ENCODE assay signal across 8 cellular contexts in genomic region chr20:38321959-38322598, GRCh38. TPM values are rescaled to one million over a fixed set of nuclear protein-coding genes. Genes with fewer than 3 reads are reported as not detected.
DNase-seq lines count a peak whose midpoint lies in the region; ATAC-seq and TF ChIP-seq lines count a peak whose summit lies in the region.

No MANE protein-coding gene starts in this region.

- TF ChIP-seq CTCF in BJ (IDR thresholded peaks at IDR 0.05; ENCODE audit: insufficient read depth, low read depth, low read length): peak; percentile 74
- peak; percentile 37 for TF ChIP-seq CTCF in parathyroid adenoma (IDR thresholded peaks at IDR 0.05)

- CTCF ChIA-PET in BJ (lab: Yijun Ruan, JAX): interaction anchor here (0.6 to 1.5 kb wide), 14 partner anchors 8 to 280 kb away, joined by 3 to 12 read pairs (median 3); no protein-coding TSS in a partner anchor

- POLR2A ChIA-PET in BJ (lab: Charles Lee): no interaction called here

- no peak overlapping the region for H3K9ac ChIP-seq in parathyroid adenoma

- H3K27ac ChIP-seq in parathyroid adenoma: no peak overlapping the region

- DNase-seq in BJ (ENCODE audit: low read depth) (no peak), HK-2 (ENCODE audit: unreplicated experiment) (peak; percentile 25), fibroblast of the conjunctiva (ENCODE audit: low read depth) (peak; percentile 57), T-helper 1 cell (no peak)

- ATAC-seq in SK-N-SH treated with all-trans-retinoic acid at 6 μM for 48 hours (peak; percentile 91), GM18519 (IDR thresholded peaks at IDR 0.05; ENCODE audit: low FRiP score, unreplicated experiment) (no peak), GM21529 (IDR thresholded peaks at IDR 0.05; ENCODE audit: unreplicated experiment) (no peak)

- no peaks in the 10 kb centered on the region for H3K4me1 ChIP-seq in parathyroid adenoma

- peaks cover 13% of the 10 kb centered on the region for H3K27me3 ChIP-seq in BJ (ENCODE audit: control insufficient read depth, insufficient read depth, low read length)
- H3K27me3 ChIP-seq in parathyroid adenoma (ENCODE audit: control insufficient read depth, insufficient read depth, low read length): no peaks in the 10 kb centered on the region

- H3K4me2 ChIP-seq in parathyroid adenoma (ENCODE audit: low read length): no peak overlapping the region

- H3K4me3 ChIP-seq in BJ (ENCODE audit: low read depth, low read length): no peak overlapping the region
- no peak overlapping the region for H3K4me3 ChIP-seq in parathyroid adenoma (ENCODE audit: low read depth, low read length)

- H3K36me3 ChIP-seq in BJ (ENCODE audit: control insufficient read depth, insufficient read depth, low read length) (no peaks in the 10 kb centered on the region), parathyroid adenoma (ENCODE audit: control insufficient read depth, insufficient read depth, low read length) (no peaks in the 10 kb centered on the region)

- H3K9me3 ChIP-seq in parathyroid adenoma (ENCODE audit: control insufficient read depth, low read length): no peaks in the 10 kb centered on the region

- no peak overlapping the region for H2AFZ ChIP-seq in parathyroid adenoma

- H3K79me2 ChIP-seq in parathyroid adenoma: no peaks in the 10 kb centered on the region

TF ChIP-seq in SK-N-SH treated with all-trans-retinoic acid at 6 μM for 48 hours, 23 proteins besides CTCF, POLR2A, EP300 and RAD21:
- TF ChIP-seq CSDC2 (CRISPR knock-in tag; IDR thresholded peaks at IDR 0.05): no peak
- no peak for TF ChIP-seq CSRNP3 (CRISPR knock-in tag; IDR thresholded peaks at IDR 0.05)
- TF ChIP-seq TSHZ2 (CRISPR knock-in tag; IDR thresholded peaks at IDR 0.05): no peak
- no peak for TF ChIP-seq GLIS3 (CRISPR knock-in tag; IDR thresholded peaks at IDR 0.05)
- TF ChIP-seq RARB (CRISPR knock-in tag; IDR thresholded peaks at IDR 0.05): no peak
- no peak for TF ChIP-seq ZC3H10 (CRISPR knock-in tag; IDR thresholded peaks at IDR 0.05)
- TF ChIP-seq TCF4 (CRISPR knock-in tag; IDR thresholded peaks at IDR 0.05; ENCODE audit: borderline replicate concordance): no peak

RNA-seq across cellular contexts. Expression of gene BPI, which starts 18.1 kb away (rescaled TPM):
- 0.69 and 1.1 TPM in 2 replicates for polyA plus RNA-seq in BJ (2011; rRNA removed)
- 0.38 TPM in 1 of 2 replicates, not detected in the other for polyA minus RNA-seq in BJ (2011; rRNA and poly(A)+ RNA removed)

RNA-seq across cellular contexts. Expression of gene LBP, which starts 24.2 kb away (rescaled TPM):
- 0.04 TPM in 2 replicates for polyA plus RNA-seq in BJ (2011; rRNA removed)
- not detected in 2 replicates for polyA minus RNA-seq in BJ (2011; rRNA and poly(A)+ RNA removed)

Comparison
In these comparisons a context has a peak if more than half of its experiments do, and no peak if none do; other contexts are left out.
1. DNase-seq: peak in HK-2 (single experiment) and fibroblast of the conjunctiva (single experiment); none in BJ (single experiment) and T-helper 1 cell (0 of 5).